Comparison of ENCODE assay signal across 10 cellular contexts in genomic region chr21:44298301-44298700, GRCh38. TPM values are rescaled to one million over a fixed set of nuclear protein-coding genes. Genes with fewer than 3 reads are reported as not detected.
A peak's percentile ranks its signal among the peaks of the same experiment; 100 is the strongest.
DNase-seq lines count a peak whose midpoint lies in the region; ATAC-seq, FAIRE-seq and TF ChIP-seq lines count a peak whose summit lies in the region.
"Had no signal": no experiment of that assay in that cellular context is flagged by ENCODE, and none has a peak within 500 bp of the region (broad histone marks: within the 10 kb centered on the region; RNA-seq: fewer than 3 reads in every experiment).

No MANE protein-coding gene starts in this region.

- peaks cover 19% of the 10 kb centered on the region for H3F3A ChIP-seq in MM.1S (ENCODE audit: insufficient read depth, low read length)

- no peaks in the 10 kb centered on the region for H3K9me2 ChIP-seq in MM.1S (replicated peaks; ENCODE audit: insufficient read depth, low read length)

- H3K4me2 ChIP-seq in MM.1S (ENCODE audit: low read depth, low read length) (peak overlapping the region; percentile 62), mammary epithelial cell (ENCODE audit: insufficient read depth, low read depth, low read length) (no peak overlapping the region)

- H3K79me2 ChIP-seq in MM.1S (ENCODE audit: low read length) (peaks cover 29% of the 10 kb centered on the region), mammary epithelial cell (ENCODE audit: insufficient read depth, low read length) (peaks cover 31% of the 10 kb centered on the region)

- H3K9me3 ChIP-seq in MM.1S (replicated peaks; ENCODE audit: insufficient read depth, low read length) (no peaks in the 10 kb centered on the region), mammary epithelial cell (replicated peaks; ENCODE audit: insufficient read depth, low read length) (no peaks in the 10 kb centered on the region), small intestine (ENCODE audit: control insufficient read depth, low read depth) (no peaks in the 10 kb centered on the region)

- 79% methylated on average over 2 of the region's 2 CpGs for WGBS in mammary epithelial cell (ENCODE audit: low coverage, missing lambda C conversion rate)
- 89 to 95% (median 93%) methylated on average over 2 of the region's 2 CpGs for WGBS in small intestine, 3 donors

- H3K27me3 Mint-ChIP-seq in activated T-cell treated with anti-CD3 and anti-CD28 coated beads, Interleukin-2, amount 50 U/mL, for 24 hours = no peaks in the 10 kb centered on the region

- peaks cover 47% of the 10 kb centered on the region for H3K4me1 Mint-ChIP-seq in activated T-cell treated with anti-CD3 and anti-CD28 coated beads, Interleukin-2, amount 50 U/mL, for 24 hours (ENCODE audit: low read depth)

- no peaks in the 10 kb centered on the region for H3K9me3 Mint-ChIP-seq in activated T-cell treated with anti-CD3 and anti-CD28 coated beads, Interleukin-2, amount 50 U/mL, for 24 hours

- DNase-seq in activated T-cell treated with anti-CD3 and anti-CD28 coated beads, Interleukin-2, amount 50 U/mL, for 24 hours = no peak
- no peak for DNase-seq in activated T-cell treated with anti-CD3 and anti-CD28 coated beads, Interleukin-2, amount 50 U/mL, for 48 hours
- peak; percentile 69 for DNase-seq in MM.1S
- DNase-seq in mammary epithelial cell = peak; percentile 19
- peak; percentile 22 for DNase-seq in small intestine
- no peak for DNase-seq in SIG-M5 (lab: John Stamatoyannopoulos, UW)

- H3K9ac ChIP-seq in MM.1S (ENCODE audit: low read length) (peak overlapping the region; percentile 17; the same call in 1 of the 2 replicates), mammary epithelial cell (ENCODE audit: insufficient read depth, low read length) (no peak overlapping the region)

- FAIRE-seq in small intestine (lab: Jason Lieb, UNC) = no peak

- dilution Hi-C loops in mammary epithelial cell (cut with HindIII; ENCODE audit: low sequenced_read_pairs) = no loop called here

- intact Hi-C loops in mammary epithelial cell (cut with micrococcal nuclease) = no loop called here

- H3K27me3 ChIP-seq in MM.1S (replicated peaks; ENCODE audit: insufficient read depth, low read length) (peaks cover 25% of the 10 kb centered on the region), mammary epithelial cell (ENCODE audit: insufficient read depth, low read length) (no peaks in the 10 kb centered on the region), small intestine (ENCODE audit: control insufficient read depth in 2 of 2, insufficient read depth in 2 of 2, low read length in 2 of 2) (no peaks in the 10 kb centered on the region)

- BruUV-seq in mammary epithelial cell (replicated peaks; lab: Mats Ljungman, UMichigan) = no TSS peak

- H3K27ac ChIP-seq in MM.1S (ENCODE audit: low read length) (peak overlapping the region; percentile 84; the same call in 1 of the 2 replicates), mammary epithelial cell (ENCODE audit: insufficient read depth, low read depth, low read length) (no peak overlapping the region), small intestine (ENCODE audit: low read depth in 1 of 2, low read length in 1 of 2) (no peak overlapping the region)

- ATAC-seq in HG03565 (IDR thresholded peaks at IDR 0.05; ENCODE audit: unreplicated experiment) = no peak
- no peak for ATAC-seq in GM18498 (IDR thresholded peaks at IDR 0.05; ENCODE audit: unreplicated experiment)

- H3K4me3 ChIP-seq in MM.1S (ENCODE audit: low read length) (no peak overlapping the region), mammary epithelial cell (replicated peaks in 1 of 3; ENCODE audit: insufficient read depth in 1 of 3, low read depth in 2 of 3, low read length in 3 of 3) (no peak overlapping the region), small intestine (ENCODE audit: low read depth in 1 of 2, low read length in 2 of 2) (no peak overlapping the region)

- peak overlapping the region; percentile 27 for H3K4me3 Mint-ChIP-seq in activated T-cell treated with anti-CD3 and anti-CD28 coated beads, Interleukin-2, amount 50 U/mL, for 24 hours

- H3K4me1 ChIP-seq in MM.1S (ENCODE audit: low read length) = peaks cover 19% of the 10 kb centered on the region
- peaks cover 23% of the 10 kb centered on the region for H3K4me1 ChIP-seq in mammary epithelial cell (ENCODE audit: insufficient read depth, low read length)
- peaks cover 2 to 3% of the 10 kb centered on the region in 2 donors for H3K4me1 ChIP-seq in small intestine (ENCODE audit: control insufficient read depth in 2 of 2, insufficient read depth in 1 of 2, low read depth in 1 of 2, low read length in 1 of 2)

- in situ Hi-C loops in mammary epithelial cell (cut with MboI; ENCODE audit: low sequenced_read_pairs in 2 of 2) = no loop called here

- peaks cover 12% of the 10 kb centered on the region for H3K36me3 Mint-ChIP-seq in activated T-cell treated with anti-CD3 and anti-CD28 coated beads, Interleukin-2, amount 50 U/mL, for 24 hours (ENCODE audit: low read depth)

- TF ChIP-seq CTCF in MM.1S (IDR thresholded peaks at IDR 0.05; ENCODE audit: low read length) = peak; percentile 50
- TF ChIP-seq CTCF in mammary epithelial cell (conservative IDR thresholded peaks at IDR 0.05 in 1 of 2, IDR thresholded peaks at IDR 0.05 in 1 of 2; ENCODE audit: extremely low read depth in 1 of 2, insufficient read depth in 1 of 2, low read depth in 1 of 2, low read length in 2 of 2) = peak; percentile 8 to 39

- 0 out of 2 replicates have a peak, but pooled peaks cover 4% of the 10 kb centered on the region for H4K20me1 ChIP-seq in MM.1S (ENCODE audit: insufficient read depth, low read length)
- H4K20me1 ChIP-seq in mammary epithelial cell (ENCODE audit: insufficient read depth, low read length) = no peaks in the 10 kb centered on the region

- no peaks in the 10 kb centered on the region for H3K36me3 ChIP-seq in MM.1S (replicated peaks; ENCODE audit: insufficient read depth, low read length)
- no peaks in the 10 kb centered on the region for H3K36me3 ChIP-seq in mammary epithelial cell (ENCODE audit: insufficient read depth, low read length)
- no peaks in the 10 kb centered on the region for H3K36me3 ChIP-seq in small intestine (ENCODE audit: control insufficient read depth in 2 of 2, insufficient read depth in 2 of 2, low read length in 2 of 2)

- peak overlapping the region; percentile 67 for H3K27ac Mint-ChIP-seq in activated T-cell treated with anti-CD3 and anti-CD28 coated beads, Interleukin-2, amount 50 U/mL, for 24 hours

- CTCF ChIA-PET in mammary epithelial cell (lab: Charles Lee; ENCODE audit: low non-redundant PET) = interaction anchor here (0.5 kb wide), 1 partner anchor 40 kb away, joined by 3 read pairs; no protein-coding TSS in a partner anchor

- peak overlapping the region; percentile 54; the same call in 1 of the 2 replicates for H2AFZ ChIP-seq in MM.1S (ENCODE audit: low read length)
- no peak overlapping the region for H2AFZ ChIP-seq in mammary epithelial cell (ENCODE audit: low read depth, low read length)

RNA-seq across cellular contexts. Expression of gene PFKL, which starts 1.6 kb away (rescaled TPM):
- total RNA-seq in mammary epithelial cell = 100 to 1,000 TPM; 113 to 142 TPM
- polyA plus RNA-seq in mammary epithelial cell (126 TPM), small intestine (100 to 1,000 TPM; 138 to 281 (median 251) TPM)
- 76.0 TPM for polyA minus RNA-seq in mammary epithelial cell

RNA-seq across cellular contexts. Expression of gene AIRE, which starts 12.6 kb away (rescaled TPM):
- total RNA-seq in mammary epithelial cell = not detected
- polyA plus RNA-seq in mammary epithelial cell (not detected), small intestine (under 1 TPM in 1 of 3 donors, not detected in 2; 0.06 TPM)
- polyA minus RNA-seq in mammary epithelial cell = not detected
- total RNA-seq: lung microvascular endothelial cell, RPMI7951 had no signal

RNA-seq across cellular contexts. Expression of gene DNMT3L, which starts 36.6 kb away (rescaled TPM):
- not detected for total RNA-seq in mammary epithelial cell
- polyA plus RNA-seq in mammary epithelial cell (not detected), small intestine (not detected)
- not detected for polyA minus RNA-seq in mammary epithelial cell
- total RNA-seq: lung microvascular endothelial cell had no signal

RNA-seq across cellular contexts. Expression of gene CFAP410, which starts 40.9 kb away (rescaled TPM):
- 1 to 10 TPM; 8.3 to 9.6 TPM for total RNA-seq in mammary epithelial cell
- polyA plus RNA-seq in mammary epithelial cell (3.4 TPM), small intestine (10 to 100 TPM; 17.9 to 35.9 (median 32.1) TPM)
- polyA minus RNA-seq in mammary epithelial cell = not detected

RNA-seq across cellular contexts. Expression of gene TRPM2, which starts 55.1 kb away (rescaled TPM):
- 10 to 100 TPM in 1 of 2 donors, 1 to 10 TPM in 1; 6.2 to 14.6 TPM for total RNA-seq in mammary epithelial cell
- polyA plus RNA-seq in mammary epithelial cell (16.6 TPM), small intestine (1 to 10 TPM in 2 of 3 donors, under 1 TPM in 1; 0.89 to 2.7 (median 2.7) TPM)
- polyA minus RNA-seq in mammary epithelial cell = 19.7 TPM

Comparison
In these comparisons a context has a peak if more than half of its experiments do, and no peak if none do; other contexts are left out.
1. DNase-seq: peak in MM.1S (single experiment), mammary epithelial cell (single experiment) and small intestine (single experiment); none in activated T-cell treated with anti-CD3 and anti-CD28 coated beads, Interleukin-2, amount 50 U/mL, for 24 hours (single experiment), activated T-cell treated with anti-CD3 and anti-CD28 coated beads, Interleukin-2, amount 50 U/mL, for 48 hours (0 of 2) and SIG-M5 (single experiment).